Comparison of ENCODE assay signal across 10 cellular contexts in genomic region chr9:125260564-125260963, GRCh38. TPM values are rescaled to one million over a fixed set of nuclear protein-coding genes. Genes with fewer than 3 reads are reported as not detected.
DNase-seq lines count a peak whose midpoint lies in the region; TF ChIP-seq lines count a peak whose summit lies in the region.
"Had no signal": no experiment of that assay in that cellular context is flagged by ENCODE, and none has a peak within 500 bp of the region (broad histone marks: within the 10 kb centered on the region; RNA-seq: fewer than 3 reads in every experiment).

No MANE protein-coding gene starts in this region.

- no peaks in the 10 kb centered on the region for H3K9me3 Mint-ChIP-seq in osteocyte (ENCODE audit: unreplicated experiment)

- H3K36me3 Mint-ChIP-seq in osteocyte (ENCODE audit: unreplicated experiment): peaks cover 11% of the 10 kb centered on the region

- peak overlapping the region; percentile 99 for H3K4me3 Mint-ChIP-seq in osteocyte (ENCODE audit: unreplicated experiment)

- TF ChIP-seq CTCF in osteocyte (IDR thresholded peaks at IDR 0.05): peak; percentile 8

- H3K4me1 Mint-ChIP-seq in osteocyte (ENCODE audit: unreplicated experiment): peaks cover 38% of the 10 kb centered on the region

- H3K27me3 Mint-ChIP-seq in osteocyte (ENCODE audit: unreplicated experiment): no peaks in the 10 kb centered on the region

- H3K27ac Mint-ChIP-seq in osteocyte (ENCODE audit: unreplicated experiment): peak overlapping the region; percentile 72

- DNase-seq in NCI-H82 (lab: John Stamatoyannopoulos, UW) (peak; percentile 8), NCI-H82 treated with DMSO at 0.1 percent for 48 hours (lab: John Stamatoyannopoulos, UW; ENCODE audit: unreplicated experiment) (no peak), NCI-H69 (lab: John Stamatoyannopoulos, UW) (peak; percentile 95), brain pericyte (ENCODE audit: low read depth, low spot score) (peak; percentile 20), osteocyte (ENCODE audit: extremely low spot score, unreplicated experiment) (no peak), NCI-H1417 (lab: John Stamatoyannopoulos, UW) (no peak), NCI-H1694 (lab: John Stamatoyannopoulos, UW) (no peak), DMS79 treated with DMSO at 0.1 percent for 48 hours (lab: John Stamatoyannopoulos, UW) (no peak)
- DNase-seq: 8988T, NCI-H1092 had no signal

RNA-seq across cellular contexts. Expression of gene GAPVD1, which starts 1.1 kb away (rescaled TPM):
- total RNA-seq in osteocyte: 56.1 and 56.5 TPM in 2 replicates

RNA-seq across cellular contexts. Expression of gene HSPA5, which starts 19.4 kb away (rescaled TPM):
- 282 and 300 TPM in 2 replicates for total RNA-seq in osteocyte

Comparison
In these comparisons a context has a peak if more than half of its experiments do, and no peak if none do; other contexts are left out.
1. DNase-seq: peak in NCI-H82 (single experiment), NCI-H69 (single experiment) and brain pericyte (single experiment); none in NCI-H82 treated with DMSO at 0.1 percent for 48 hours (single experiment), osteocyte (single experiment), NCI-H1417 (0 of 3), NCI-H1694 (single experiment) and DMS79 treated with DMSO at 0.1 percent for 48 hours (single experiment).